ENCODE assay signal across 14 cellular contexts in the genomic region with DNA sequence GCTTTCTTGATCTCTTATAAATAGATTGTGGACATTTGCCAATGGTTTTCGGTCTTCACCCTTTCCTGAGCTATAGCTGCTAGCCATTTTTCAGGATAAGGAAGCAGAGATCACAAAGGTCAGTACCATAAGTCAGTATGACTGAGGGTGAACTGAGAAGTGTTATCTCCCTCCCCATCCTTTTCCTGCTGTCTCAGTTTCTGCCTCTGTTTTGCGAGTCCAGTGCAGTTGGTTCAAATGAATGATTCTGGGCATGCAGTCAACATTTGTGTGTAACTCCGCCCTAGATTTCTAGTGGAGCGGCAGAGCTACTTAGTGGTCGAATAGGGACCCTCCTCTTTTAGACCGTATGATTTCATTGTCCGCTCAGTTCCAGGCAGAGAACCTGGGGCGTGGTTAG.
A peak's percentile ranks its signal among the peaks of the same experiment; 100 is the strongest.
DNase-seq lines count a peak whose midpoint lies in the region; ATAC-seq, FAIRE-seq and TF ChIP-seq lines count a peak whose summit lies in the region.
"Had no signal": no experiment of that assay in that cellular context is flagged by ENCODE, and none has a peak within 500 bp of the region (broad histone marks: within the 10 kb centered on the region; RNA-seq: fewer than 3 reads in every experiment).

No MANE protein-coding gene starts in this region.

- H4K20me1 ChIP-seq in HepG2 (ENCODE audit: insufficient read depth, low read length), result no peaks in the 10 kb centered on the region
- H4K20me1 ChIP-seq: BLaER1 had no signal

- in situ Hi-C loops in HepG2 (cut with HindIII; ENCODE audit: extremely low pct_ligation_motif_present, low pct_unique_long_range_greater_than_20kb), result no loop called here

- H3K36me3 Mint-ChIP-seq in T-helper 17 cell (ENCODE audit: low read depth), result no peaks in the 10 kb centered on the region

- no peak overlapping the region for H3K27ac Mint-ChIP-seq in T-helper 17 cell
- H3K27ac Mint-ChIP-seq: CD8-positive, alpha-beta memory T cell had no signal

- TF ChIP-seq EP300 in HepG2 (IDR thresholded peaks at IDR 0.05; ENCODE audit: low read depth in 2 of 2, low read length in 2 of 2) (no peak), HepG2 (CRISPR knock-in tag; IDR thresholded peaks at IDR 0.05; ENCODE audit: borderline replicate concordance) (no peak)

- no peak overlapping the region for H2AFZ ChIP-seq in HepG2 (ENCODE audit: low read length)

- ATAC-seq in HepG2 (no peak), T-helper 17 cell (no peak), left colon (no peak)

- H3K27me3 Mint-ChIP-seq in T-helper 17 cell, result no peaks in the 10 kb centered on the region
- H3K27me3 Mint-ChIP-seq: CD8-positive, alpha-beta memory T cell had no signal

- H3K4me2 ChIP-seq in HepG2 (ENCODE audit: low read depth, low read length), result no peak overlapping the region
- H3K4me2 ChIP-seq: BLaER1 had no signal

- TF ChIP-seq RAD21 in liver (IDR thresholded peaks at IDR 0.05), result peak in 1 of 2 donors; percentile 5
- no peak for TF ChIP-seq RAD21 in HepG2 (CRISPR knock-in tag; IDR thresholded peaks at IDR 0.05)

- POLR2A ChIA-PET in HepG2 (lab: Yijun Ruan, JAX), result no interaction called here

- H3K27ac ChIP-seq in liver (ENCODE audit: low read depth in 1 of 2, low read length in 2 of 2) (no peak overlapping the region), HepG2 (ENCODE audit: extremely low read length, insufficient read depth, low read length) (no peak overlapping the region)
- H3K27ac ChIP-seq: BLaER1, HL-60 had no signal

- no peak for DNase-seq in HepG2 (ENCODE audit: low spot score)
- DNase-seq in dermis microvascular lymphatic vessel endothelial cell (ENCODE audit: low read depth in 2 of 2), result peak; percentile 48 to 81
- DNase-seq in lung microvascular endothelial cell (ENCODE audit: low read depth in 2 of 2), result peak; percentile 49 to 89
- DNase-seq in ecto neural progenitor cell (ENCODE audit: low spot score), result no peak
- no peak for DNase-seq in T-helper 17 cell
- no peak for DNase-seq in left colon
- DNase-seq: 8988T; AML-193; CD8-positive, alpha-beta memory T cell; DMS 273 treated with DMSO at 0.1 percent for 48 hours had no signal

- no peaks in the 10 kb centered on the region for H3K4me1 Mint-ChIP-seq in T-helper 17 cell
- H3K4me1 Mint-ChIP-seq: CD8-positive, alpha-beta memory T cell had no signal

- no peak for TF ChIP-seq CTCF in liver (IDR thresholded peaks at IDR 0.05; ENCODE audit: low read depth, low read length, missing input control)
- TF ChIP-seq CTCF in HepG2 (CRISPR knock-in tag; IDR thresholded peaks at IDR 0.05), result no peak

- intact Hi-C loops in HepG2 (cut with micrococcal nuclease; ENCODE audit: unreplicated experiment) (no loop called here), left colon (cut with DNase I, micrococcal nuclease) (no loop called here)

- H3K4me3 ChIP-seq in liver (ENCODE audit: low read depth in 1 of 3, low read length in 3 of 3) (no peak overlapping the region), HepG2 (replicated peaks in 1 of 3; ENCODE audit: insufficient read depth in 1 of 3, low read depth in 2 of 3, low read length in 3 of 3) (no peak overlapping the region)
- H3K4me3 ChIP-seq: BLaER1 had no signal

- no TSS peak for BruUV-seq in HepG2 (replicated peaks; lab: Mats Ljungman, UMichigan)

- 75% methylated on average over 8 of the region's 8 CpGs for WGBS in liver
- 26% methylated on average over 8 of the region's 8 CpGs for WGBS in HepG2 (ENCODE audit: low lambda C conversion rate)

- H3K4me1 ChIP-seq in liver (ENCODE audit: control insufficient read depth in 4 of 4, insufficient read depth in 4 of 4, low read length in 3 of 4), result no peaks in the 10 kb centered on the region
- no peaks in the 10 kb centered on the region for H3K4me1 ChIP-seq in HepG2 (ENCODE audit: insufficient read depth, low read length)

- H3K9ac ChIP-seq in liver (ENCODE audit: low read depth in 1 of 2, low read length in 2 of 2) (no peak overlapping the region), HepG2 (ENCODE audit: insufficient read depth, low read depth, low read length) (no peak overlapping the region)
- H3K9ac ChIP-seq: BLaER1 had no signal

- TF ChIP-seq POLR2A in HepG2 (IDR thresholded peaks at IDR 0.05; ENCODE audit: insufficient read depth in 1 of 2, low read depth in 2 of 2, low read length in 2 of 2), result no peak

- CTCF ChIA-PET in HepG2 (lab: Yijun Ruan, JAX; ENCODE audit: low intra/inter-chr PET ratio, low total read pairs), result no interaction called here

- H3K9me3 ChIP-seq in liver (ENCODE audit: control insufficient read depth in 4 of 4, low read length in 3 of 4) (no peaks in the 10 kb centered on the region), HepG2 (ENCODE audit: low read length) (0 out of 2 replicates have a peak, but pooled peaks cover 10% of the 10 kb centered on the region), T-helper 17 cell (ENCODE audit: control insufficient read depth, low read length, poor library complexity, severe bottlenecking) (no peaks in the 10 kb centered on the region)

- no peak overlapping the region for H3K4me3 Mint-ChIP-seq in T-helper 17 cell
- H3K4me3 Mint-ChIP-seq: CD8-positive, alpha-beta memory T cell had no signal

- no peaks in the 10 kb centered on the region for H3K36me3 ChIP-seq in liver (ENCODE audit: control insufficient read depth in 4 of 4, insufficient read depth in 3 of 4, low read depth in 1 of 4, low read length in 3 of 4)
- no peaks in the 10 kb centered on the region for H3K36me3 ChIP-seq in HepG2 (replicated peaks in 1 of 2; ENCODE audit: control insufficient read depth in 1 of 2, insufficient read depth in 2 of 2, low read length in 2 of 2)

- H3K27me3 ChIP-seq in liver (ENCODE audit: control insufficient read depth in 4 of 4, insufficient read depth in 4 of 4, low read length in 3 of 4), result no peaks in the 10 kb centered on the region
- H3K27me3 ChIP-seq in HepG2 (ENCODE audit: control insufficient read depth in 1 of 2, insufficient read depth in 2 of 2, low read length in 2 of 2), result no peaks in the 10 kb centered on the region
- H3K27me3 ChIP-seq: BLaER1 had no signal

- no peaks in the 10 kb centered on the region for H3K79me2 ChIP-seq in HepG2 (ENCODE audit: insufficient read depth, low read length)

- FAIRE-seq in HepG2 (lab: Jason Lieb, UNC), result no peak
- FAIRE-seq: H54 had no signal

TF ChIP-seq in liver, 16 proteins besides CTCF, POLR2A, EP300 and RAD21:
- no peak for TF ChIP-seq FOXA2 (IDR thresholded peaks at IDR 0.05)
- TF ChIP-seq HNF4G (IDR thresholded peaks at IDR 0.05), result no peak
- no peak for TF ChIP-seq SP1 (IDR thresholded peaks at IDR 0.05)
- no peak for TF ChIP-seq JUND (IDR thresholded peaks at IDR 0.05)
- TF ChIP-seq RXRA (IDR thresholded peaks at IDR 0.05), result peak in 1 of 2 donors; percentile 20
- peak; percentile 93 for TF ChIP-seq NR2F2 (IDR thresholded peaks at IDR 0.05)
- no peak for TF ChIP-seq FOXA1 (IDR thresholded peaks at IDR 0.05)
TF ChIP-seq in liver: peak in this region for 2.

TF ChIP-seq in HepG2, 621 proteins besides CTCF, POLR2A, EP300 and RAD21:
- TF ChIP-seq, protein P1, sequence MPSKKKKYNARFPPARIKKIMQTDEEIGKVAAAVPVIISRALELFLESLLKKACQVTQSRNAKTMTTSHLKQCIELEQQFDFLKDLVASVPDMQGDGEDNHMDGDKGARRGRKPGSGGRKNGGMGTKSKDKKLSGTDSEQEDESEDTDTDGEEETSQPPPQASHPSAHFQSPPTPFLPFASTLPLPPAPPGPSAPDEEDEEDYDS (CRISPR knock-in tag; IDR thresholded peaks at IDR 0.05), result no peak
- TF ChIP-seq PHB2 (IDR thresholded peaks at IDR 0.05; ENCODE audit: partially characterized antibody), result no peak
- no peak for TF ChIP-seq ZNF724P (CRISPR knock-in tag; IDR thresholded peaks at IDR 0.05; ENCODE audit: borderline replicate concordance)
- TF ChIP-seq ISL2 (CRISPR knock-in tag; IDR thresholded peaks at IDR 0.05), result no peak
- TF ChIP-seq SP5 (CRISPR knock-in tag; IDR thresholded peaks at IDR 0.05; ENCODE audit: borderline replicate concordance, low read depth), result no peak
- TF ChIP-seq, protein P2, sequence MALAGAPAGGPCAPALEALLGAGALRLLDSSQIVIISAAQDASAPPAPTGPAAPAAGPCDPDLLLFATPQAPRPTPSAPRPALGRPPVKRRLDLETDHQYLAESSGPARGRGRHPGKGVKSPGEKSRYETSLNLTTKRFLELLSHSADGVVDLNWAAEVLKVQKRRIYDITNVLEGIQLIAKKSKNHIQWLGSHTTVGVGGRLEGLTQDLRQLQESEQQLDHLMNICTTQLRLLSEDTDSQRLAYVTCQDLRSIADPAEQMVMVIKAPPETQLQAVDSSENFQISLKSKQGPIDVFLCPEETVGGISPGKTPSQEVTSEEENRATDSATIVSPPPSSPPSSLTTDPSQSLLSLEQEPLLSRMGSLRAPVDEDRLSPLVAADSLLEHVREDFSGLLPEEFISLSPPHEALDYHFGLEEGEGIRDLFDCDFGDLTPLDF (CRISPR knock-in tag; IDR thresholded peaks at IDR 0.05), result no peak
- TF ChIP-seq SRY (CRISPR knock-in tag; IDR thresholded peaks at IDR 0.05), result no peak
- no peak for TF ChIP-seq ZNF577 (CRISPR knock-in tag; IDR thresholded peaks at IDR 0.05; ENCODE audit: borderline replicate concordance, low read depth)
- TF ChIP-seq, protein P3, sequence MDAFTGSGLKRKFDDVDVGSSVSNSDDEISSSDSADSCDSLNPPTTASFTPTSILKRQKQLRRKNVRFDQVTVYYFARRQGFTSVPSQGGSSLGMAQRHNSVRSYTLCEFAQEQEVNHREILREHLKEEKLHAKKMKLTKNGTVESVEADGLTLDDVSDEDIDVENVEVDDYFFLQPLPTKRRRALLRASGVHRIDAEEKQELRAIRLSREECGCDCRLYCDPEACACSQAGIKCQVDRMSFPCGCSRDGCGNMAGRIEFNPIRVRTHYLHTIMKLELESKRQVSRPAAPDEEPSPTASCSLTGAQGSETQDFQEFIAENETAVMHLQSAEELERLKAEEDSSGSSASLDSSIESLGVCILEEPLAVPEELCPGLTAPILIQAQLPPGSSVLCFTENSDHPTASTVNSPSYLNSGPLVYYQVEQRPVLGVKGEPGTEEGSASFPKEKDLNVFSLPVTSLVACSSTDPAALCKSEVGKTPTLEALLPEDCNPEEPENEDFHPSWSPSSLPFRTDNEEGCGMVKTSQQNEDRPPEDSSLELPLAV (CRISPR knock-in tag; conservative IDR thresholded peaks at IDR 0.05; ENCODE audit: low read depth), result no peak
- no peak for TF ChIP-seq ZNF772 (CRISPR knock-in tag; IDR thresholded peaks at IDR 0.05)
- no peak for TF ChIP-seq FLYWCH1 (CRISPR knock-in tag; IDR thresholded peaks at IDR 0.05)
- no peak for TF ChIP-seq ZNF552 (CRISPR knock-in tag; IDR thresholded peaks at IDR 0.05; ENCODE audit: borderline replicate concordance)
- TF ChIP-seq ZNF543 (CRISPR knock-in tag; IDR thresholded peaks at IDR 0.05), result no peak
TF ChIP-seq in HepG2: peak in this region for 0.

Comparison
In these comparisons a context has a peak if more than half of its experiments do, and no peak if none do; other contexts are left out.
1. DNase-seq: peak in dermis microvascular lymphatic vessel endothelial cell (2 of 2) and lung microvascular endothelial cell (2 of 2); none in HepG2 (single experiment), ecto neural progenitor cell (single experiment), T-helper 17 cell (0 of 3) and left colon (0 of 2).